ENCODE assay signal across 30 cellular contexts in genomic region chr9:129759804-129760502, GRCh38. TPM values are rescaled to one million over a fixed set of nuclear protein-coding genes. Genes with fewer than 3 reads are reported as not detected.
"Had no signal": no experiment of that assay in that cellular context is flagged by ENCODE, and none has a peak within 500 bp of the region (broad histone marks: within the 10 kb centered on the region; RNA-seq: fewer than 3 reads in every experiment).

No MANE protein-coding gene starts in this region.

- H3K36me3 ChIP-seq: heart right ventricle, sigmoid colon, tibial nerve had no signal

- H3K36me3 Mint-ChIP-seq: activated naive CD8-positive, alpha-beta T cell; naive thymus-derived CD4-positive, alpha-beta T cell; stimulated activated naive B cell treated with anti-CD40 and anti-IgM and Interleukin-4, amounts not matched to agents 10 μg/mL and 1 μg/mL and 100 μg/mL, for 72 hours had no signal

- H3K27ac Mint-ChIP-seq: activated naive CD8-positive, alpha-beta T cell; endodermal cell; progenitor cell of endocrine pancreas; stimulated activated naive B cell treated with anti-CD40 and anti-IgM and Interleukin-4, amounts not matched to agents 10 μg/mL and 1 μg/mL and 100 μg/mL, for 72 hours had no signal

- H3K4me3 Mint-ChIP-seq: activated naive CD8-positive, alpha-beta T cell; endodermal cell; naive thymus-derived CD4-positive, alpha-beta T cell; neural crest cell; stimulated activated naive B cell treated with anti-CD40 and anti-IgM and Interleukin-4, amounts not matched to agents 10 μg/mL and 1 μg/mL and 100 μg/mL, for 72 hours had no signal

- ATAC-seq: body of pancreas; esophagus mucosa; foreskin keratinocyte; naive thymus-derived CD4-positive, alpha-beta T cell; stimulated activated naive B cell treated with anti-CD40 and anti-IgM and Interleukin-4, amounts not matched to agents 10 μg/mL and 1 μg/mL and 100 μg/mL, for 72 hours had no signal

- H3K27me3 ChIP-seq: body of pancreas, foreskin keratinocyte, sigmoid colon, tibial nerve had no signal

- H3K4me1 ChIP-seq: body of pancreas had no signal

- H3K9me3 Mint-ChIP-seq: endodermal cell; naive thymus-derived CD4-positive, alpha-beta T cell; neural crest cell; stimulated activated naive B cell treated with anti-CD40 and anti-IgM and Interleukin-4, amounts not matched to agents 10 μg/mL and 1 μg/mL and 100 μg/mL, for 72 hours had no signal

- H3K4me2 ChIP-seq: smooth muscle cell had no signal

- H3K27ac ChIP-seq: body of pancreas, foreskin keratinocyte, SK-N-MC, tibial nerve, VCaP had no signal

- H3K4me3 ChIP-seq: body of pancreas, heart right ventricle, sigmoid colon, SK-N-MC, smooth muscle cell, tibial nerve had no signal

- H3K9me3 ChIP-seq: body of pancreas, heart right ventricle, sigmoid colon, tibial nerve had no signal

- FAIRE-seq: TTC549, urothelium cell line had no signal

- DNase-seq: activated CD4-positive, alpha-beta T cell treated with anti-CD3 and anti-CD28 coated beads for 4 hours; activated CD4-positive, alpha-beta T cell treated with anti-CD3 and anti-CD28 coated beads, Interleukin-2, amount 50 U/mL, for 4 hours; activated effector memory CD4-positive, alpha-beta T cell treated with Interleukin-2 at 50 U/mL for 16 hours; activated naive CD4-positive, alpha-beta T cell treated with Interleukin-2 at 50 U/mL for 16 hours; activated T-cell treated with anti-CD3 and anti-CD28 coated beads for 4 hours; aorta; body of pancreas; caudate nucleus; endodermal cell; foreskin keratinocyte; kidney glomerular epithelial cell; midbrain; naive thymus-derived CD4-positive, alpha-beta T cell; occipital lobe; sigmoid colon; stimulated activated CD4-positive, alpha-beta T cell treated with anti-CD3 and anti-CD28 coated beads, Interleukin-1b, Interleukin-23, amount 100 ng/mL, for 48 hours; stimulated activated CD4-positive, alpha-beta T cell treated with anti-CD3 and anti-CD28 coated beads, Interleukin-4, amount 100 ng/mL, for 4 hours; stimulated activated CD8-positive, alpha-beta memory T cell treated with anti-CD3 and anti-CD28 coated beads, Interleukin-4, amount 100 ng/mL, for 48 hours; stimulated activated naive B cell treated with anti-CD40 and anti-IgM and Interleukin-4, amounts not matched to agents 10 μg/mL and 1 μg/mL and 100 μg/mL, for 72 hours had no signal

RNA-seq across cellular contexts. Expression of gene PTGES, which starts 7.1 kb away (rescaled TPM):
- polyA plus RNA-seq: naive thymus-derived CD4-positive, alpha-beta T cell had no signal
